In the genomic region with DNA sequence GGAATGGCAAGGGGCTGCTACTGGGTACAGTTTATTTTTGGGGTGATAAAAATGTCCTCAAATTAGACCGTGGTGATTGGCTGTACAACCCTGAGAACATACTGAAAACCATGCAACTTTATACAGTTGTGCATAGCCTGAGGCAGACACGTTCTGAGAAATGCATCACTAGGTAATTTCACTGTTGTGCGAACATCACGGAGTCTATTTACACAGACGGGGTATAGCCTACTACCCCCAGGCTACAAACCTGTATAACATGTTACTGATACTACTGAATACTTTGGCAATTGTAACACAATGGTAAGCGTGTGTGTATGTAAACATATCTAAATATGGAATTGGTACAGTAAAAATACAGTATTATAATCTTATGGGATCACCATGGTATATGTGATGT, we compare ENCODE assay signal across 19 cellular contexts.
"Had no signal": no experiment of that assay in that cellular context is flagged by ENCODE, and none has a peak within 500 bp of the region (broad histone marks: within the 10 kb centered on the region; RNA-seq: fewer than 3 reads in every experiment).

No MANE protein-coding gene starts in this region.

- H3K9me3 ChIP-seq: heart left ventricle, right atrium auricular region, sigmoid colon, stomach, thoracic aorta, transverse colon had no signal

- H3K4me3 Mint-ChIP-seq: natural killer cell, neural crest cell had no signal

- H3K36me3 ChIP-seq: right atrium auricular region, thoracic aorta, transverse colon had no signal

- DNase-seq: dermis blood vessel endothelial cell; heart left ventricle; hippocampal formation; islet precursor cell; mammary epithelial cell; natural killer cell; posterior cingulate gyrus; sigmoid colon; stimulated activated CD4-positive, alpha-beta T cell treated with anti-CD3 and anti-CD28 coated beads, Interleukin-2, amount 100 ng/mL, for 24 hours; stimulated activated naive CD4-positive, alpha-beta T cell; stomach; substantia nigra; transverse colon had no signal

- H3K27ac ChIP-seq: right atrium auricular region, sigmoid colon, skin epidermis, stomach, thoracic aorta, transverse colon had no signal

- H3K27me3 ChIP-seq: heart left ventricle, right atrium auricular region, sigmoid colon, stomach, transverse colon had no signal

- H3K4me1 ChIP-seq: sigmoid colon had no signal

- ATAC-seq: esophagus mucosa, heart left ventricle, left lobe of liver, natural killer cell had no signal

- H3K9me3 Mint-ChIP-seq: natural killer cell had no signal

- H3K4me3 ChIP-seq: heart left ventricle, right atrium auricular region, sigmoid colon, skin epidermis, stomach, thoracic aorta, transverse colon had no signal
